20 cellular contexts compared by ENCODE assay signal in genomic region chr18:7303306-7303705, GRCh38.
"Had no signal": no experiment of that assay in that cellular context is flagged by ENCODE, and none has a peak within 500 bp of the region (broad histone marks: within the 10 kb centered on the region; RNA-seq: fewer than 3 reads in every experiment).

No MANE protein-coding gene starts in this region.

- H3K27ac ChIP-seq: heart right ventricle, lower lobe of right lung, ovary, prostate gland, thyroid gland had no signal

- H3K36me3 ChIP-seq: heart right ventricle, lower lobe of right lung, ovary, prostate gland, thyroid gland had no signal

- H3K27me3 Mint-ChIP-seq: activated CD4-positive, alpha-beta memory T cell treated with anti-CD3 and anti-CD28 coated beads for 36 hours; activated naive CD8-positive, alpha-beta T cell treated with anti-CD3 and anti-CD28 coated beads, Interleukin-2, amount 10 ng/mL, durations not matched to agents 7 days and 5 days; stimulated activated naive CD8-positive, alpha-beta T cell treated with anti-CD3 and anti-CD28 coated beads, Interleukin-15, Interleukin-2, amounts not matched to agents 100 ng/mL and 50 ng/mL, for 24 hours had no signal

- H3K27ac Mint-ChIP-seq: activated CD4-positive, alpha-beta memory T cell treated with anti-CD3 and anti-CD28 coated beads for 36 hours; activated naive CD4-positive, alpha-beta T cell treated with anti-CD3 and anti-CD28 coated beads for 36 hours; activated naive CD8-positive, alpha-beta T cell treated with anti-CD3 and anti-CD28 coated beads, Interleukin-2, amount 10 ng/mL, durations not matched to agents 7 days and 5 days; natural killer cell; stimulated activated naive CD8-positive, alpha-beta T cell treated with anti-CD3 and anti-CD28 coated beads, Interleukin-15, Interleukin-2, amounts not matched to agents 100 ng/mL and 50 ng/mL, for 24 hours had no signal

- H3K4me3 Mint-ChIP-seq: activated CD4-positive, alpha-beta memory T cell treated with anti-CD3 and anti-CD28 coated beads for 36 hours; activated naive CD4-positive, alpha-beta T cell treated with anti-CD3 and anti-CD28 coated beads for 36 hours; activated naive CD8-positive, alpha-beta T cell treated with anti-CD3 and anti-CD28 coated beads, Interleukin-2, amount 10 ng/mL, durations not matched to agents 7 days and 5 days; brain; natural killer cell; stimulated activated naive CD8-positive, alpha-beta T cell treated with anti-CD3 and anti-CD28 coated beads, Interleukin-15, Interleukin-2, amounts not matched to agents 100 ng/mL and 50 ng/mL, for 24 hours had no signal

- H3K36me3 Mint-ChIP-seq: activated CD4-positive, alpha-beta memory T cell treated with anti-CD3 and anti-CD28 coated beads for 36 hours; activated naive CD8-positive, alpha-beta T cell treated with anti-CD3 and anti-CD28 coated beads, Interleukin-2, amount 10 ng/mL, durations not matched to agents 7 days and 5 days; brain; natural killer cell had no signal

- ATAC-seq: esophagus mucosa, heart right ventricle, left lobe of liver, lower lobe of right lung, natural killer cell had no signal

- H3K4me3 ChIP-seq: heart right ventricle, lower lobe of right lung, ovary, prostate gland, thyroid gland had no signal

- H3K4me1 ChIP-seq: lower lobe of right lung, prostate gland, thyroid gland had no signal

- H3K4me1 Mint-ChIP-seq: activated naive CD8-positive, alpha-beta T cell treated with anti-CD3 and anti-CD28 coated beads, Interleukin-2, amount 10 ng/mL, durations not matched to agents 7 days and 5 days; natural killer cell had no signal

- DNase-seq: activated CD4-positive, alpha-beta memory T cell treated with anti-CD3 and anti-CD28 coated beads for 36 hours; activated CD4-positive, alpha-beta T cell treated with anti-CD3 and anti-CD28 coated beads for 48 hours; activated naive CD4-positive, alpha-beta T cell treated with anti-CD3 and anti-CD28 coated beads for 36 hours; activated naive CD8-positive, alpha-beta T cell treated with anti-CD3 and anti-CD28 coated beads, Interleukin-2, amount 10 ng/mL, durations not matched to agents 7 days and 5 days; activated T-cell treated with anti-CD3 and anti-CD28 coated beads, Interleukin-2, amount 50 U/mL, for 48 hours; effector memory CD4-positive, alpha-beta T cell; heart right ventricle; kidney; lower lobe of right lung; natural killer cell; ovary; stimulated activated CD4-positive, alpha-beta T cell treated with anti-CD3 and anti-CD28 coated beads, Interleukin-12 subunit alpha, Interleukin-12 subunit beta, amount 100 ng/mL, for 4 hours; substantia nigra; T-helper 2 cell; thyroid gland had no signal

- H3K27me3 ChIP-seq: heart right ventricle, ovary, thyroid gland had no signal

- H3K9me3 ChIP-seq: ovary, prostate gland, thyroid gland had no signal
